13 cellular contexts compared by ENCODE assay signal in genomic region chr10:102509387-102509786, GRCh38. TPM values are rescaled to one million over a fixed set of nuclear protein-coding genes. Genes with fewer than 3 reads are reported as not detected.
DNase-seq lines count a peak whose midpoint lies in the region; FAIRE-seq and TF ChIP-seq lines count a peak whose summit lies in the region.
"Had no signal": no experiment of that assay in that cellular context is flagged by ENCODE, and none has a peak within 500 bp of the region (broad histone marks: within the 10 kb centered on the region; RNA-seq: fewer than 3 reads in every experiment).

No MANE protein-coding gene starts in this region.

- dilution Hi-C loops in keratinocyte (cut with MboI; ENCODE audit: extremely low pct_ligation_motif_present, low sequenced_read_pairs) = loop anchor here (10.0 kb wide), 1 partner anchor 65 kb away; no protein-coding TSS in a partner anchor

- H3K4me3 ChIP-seq in astrocyte (ENCODE audit: insufficient read depth, low read depth, low read length) (no peak overlapping the region), keratinocyte (ENCODE audit: control insufficient read depth in 2 of 3, extremely low read depth in 1 of 3, insufficient read depth in 2 of 3, low read depth in 1 of 3, low read length in 3 of 3) (no peak overlapping the region), SJCRH30 (no peak overlapping the region)

- no peaks in the 10 kb centered on the region for H3K9me3 Mint-ChIP-seq in astrocyte (ENCODE audit: unreplicated experiment)
- H3K9me3 Mint-ChIP-seq: activated naive CD4-positive, alpha-beta T cell treated with anti-CD3 and anti-CD28 coated beads, Interleukin-2, amount 10 ng/mL, durations not matched to agents 7 days and 5 days; CD8-positive, alpha-beta memory T cell; endodermal cell; immature natural killer cell had no signal

- peak; percentile 41 for FAIRE-seq in astrocyte (lab: Jason Lieb, UNC)
- FAIRE-seq in keratinocyte (lab: Jason Lieb, UNC) = peak; percentile 79

- H3K4me2 ChIP-seq in astrocyte (ENCODE audit: low read length) (no peak overlapping the region), keratinocyte (ENCODE audit: control insufficient read depth, extremely low read depth, insufficient read depth, low read depth, low read length) (no peak overlapping the region)

- H3K27me3 ChIP-seq in astrocyte (ENCODE audit: insufficient read depth, low read length) = no peaks in the 10 kb centered on the region
- no peaks in the 10 kb centered on the region for H3K27me3 ChIP-seq in keratinocyte (ENCODE audit: control insufficient read depth, extremely low read depth, insufficient read depth, low read length)
- H3K27me3 ChIP-seq in SJCRH30 = no peaks in the 10 kb centered on the region

- H2AFZ ChIP-seq in astrocyte (ENCODE audit: low read depth, low read length) (no peak overlapping the region), keratinocyte (ENCODE audit: control insufficient read depth, low read length) (no peak overlapping the region)

- H3K36me3 ChIP-seq in astrocyte (ENCODE audit: insufficient read depth, low read length) (peaks cover 9% of the 10 kb centered on the region), keratinocyte (ENCODE audit: control insufficient read depth in 2 of 2, extremely low read depth in 1 of 2, insufficient read depth in 2 of 2, low read length in 2 of 2) (peaks cover under 1 to 9% of the 10 kb centered on the region in 2 experiments), SJCRH30 (peaks cover 40% of the 10 kb centered on the region)

- peak overlapping the region; percentile 6 for H3K4me3 Mint-ChIP-seq in astrocyte (ENCODE audit: unreplicated experiment)
- H3K4me3 Mint-ChIP-seq: activated naive CD4-positive, alpha-beta T cell treated with anti-CD3 and anti-CD28 coated beads, Interleukin-2, amount 10 ng/mL, durations not matched to agents 7 days and 5 days; endodermal cell; immature natural killer cell had no signal

- H3K36me3 Mint-ChIP-seq in astrocyte (ENCODE audit: low read depth, unreplicated experiment) = peaks cover 6% of the 10 kb centered on the region

- in situ Hi-C loops in GM13977 (cut with MboI; ENCODE audit: low pct_unique_long_range_greater_than_20kb, low sequenced_read_pairs, unreplicated experiment) = no loop called here

- H3K9ac ChIP-seq in astrocyte (ENCODE audit: low read length) (no peak overlapping the region), keratinocyte (ENCODE audit: control insufficient read depth, extremely low read depth, insufficient read depth, low read length) (no peak overlapping the region)

- no peak for TF ChIP-seq CTCF in astrocyte (IDR thresholded peaks at IDR 0.05; ENCODE audit: insufficient read depth, low read depth, low read length)
- no peak for TF ChIP-seq CTCF in keratinocyte (optimal IDR thresholded peaks at IDR 0.05 in 1 of 3, IDR thresholded peaks at IDR 0.05 in 1 of 3, conservative IDR thresholded peaks at IDR 0.05 in 1 of 3; ENCODE audit: extremely low read depth in 1 of 3, insufficient read depth in 2 of 3, low read length in 3 of 3)
- no peak for TF ChIP-seq CTCF in GM13977 (IDR thresholded peaks at IDR 0.05; ENCODE audit: extremely low read depth, insufficient read depth, missing control alignments)

- H3K27ac ChIP-seq in astrocyte (ENCODE audit: low read depth, low read length) (no peak overlapping the region), keratinocyte (ENCODE audit: control insufficient read depth, insufficient read depth, low read length) (no peak overlapping the region), SJCRH30 (no peak overlapping the region)

- no peak overlapping the region for H3K27ac Mint-ChIP-seq in astrocyte (ENCODE audit: unreplicated experiment)
- H3K27ac Mint-ChIP-seq: activated naive CD4-positive, alpha-beta T cell treated with anti-CD3 and anti-CD28 coated beads, Interleukin-2, amount 10 ng/mL, durations not matched to agents 7 days and 5 days; endodermal cell; immature natural killer cell had no signal

- H3K79me2 ChIP-seq in astrocyte (ENCODE audit: insufficient read depth, low read length) (peaks cover 36% of the 10 kb centered on the region), keratinocyte (ENCODE audit: control insufficient read depth, insufficient read depth, low read length) (peaks cover 24% of the 10 kb centered on the region)

- peaks cover 3% of the 10 kb centered on the region for H3K4me1 Mint-ChIP-seq in astrocyte (ENCODE audit: low read depth, unreplicated experiment)

- DNase-seq in AG20443 (ENCODE audit: low spot score) = peak; percentile 56
- peak; percentile 35 for DNase-seq in HPDE6-E6E7 (ENCODE audit: extremely low spot score)
- peak; percentile 44 for DNase-seq in astrocyte (ENCODE audit: low read depth)
- DNase-seq in keratinocyte (ENCODE audit: low read depth, low spot score) = no peak
- no peak for DNase-seq in SJCRH30
- no peak for DNase-seq in GM13977 (ENCODE audit: low spot score)
- DNase-seq in activated CD4-positive, alpha-beta T cell treated with anti-CD3 and anti-CD28 coated beads for 4 hours = no peak
- no peak for DNase-seq in putamen (ENCODE audit: low spot score)
- DNase-seq: activated naive CD4-positive, alpha-beta T cell treated with anti-CD3 and anti-CD28 coated beads, Interleukin-2, amount 10 ng/mL, durations not matched to agents 7 days and 5 days; CD8-positive, alpha-beta memory T cell; endodermal cell; immature natural killer cell; NCI-H1436 had no signal

- H3K9me3 ChIP-seq in astrocyte (ENCODE audit: insufficient read depth, low read depth, low read length) (no peaks in the 10 kb centered on the region), keratinocyte (ENCODE audit: control insufficient read depth, low read depth, low read length) (no peaks in the 10 kb centered on the region), SJCRH30 (replicated peaks) (no peaks in the 10 kb centered on the region)

- peaks cover 4% of the 10 kb centered on the region for H3K9me1 ChIP-seq in keratinocyte (ENCODE audit: control insufficient read depth, extremely low read depth, insufficient read depth, low read length)

- H3K4me1 ChIP-seq in astrocyte (ENCODE audit: insufficient read depth, low read length) (peaks cover 9% of the 10 kb centered on the region), keratinocyte (ENCODE audit: control insufficient read depth, extremely low read depth, insufficient read depth, low read length) (peaks cover 11% of the 10 kb centered on the region), SJCRH30 (peaks cover 8% of the 10 kb centered on the region)

- H4K20me1 ChIP-seq in astrocyte (ENCODE audit: insufficient read depth, low read length) = peaks cover 58% of the 10 kb centered on the region
- no peaks in the 10 kb centered on the region for H4K20me1 ChIP-seq in keratinocyte (ENCODE audit: control insufficient read depth, extremely low read depth, insufficient read depth, low read length)

- H3K27me3 Mint-ChIP-seq in astrocyte (ENCODE audit: low read depth, unreplicated experiment) = no peaks in the 10 kb centered on the region
- H3K27me3 Mint-ChIP-seq: activated naive CD4-positive, alpha-beta T cell treated with anti-CD3 and anti-CD28 coated beads, Interleukin-2, amount 10 ng/mL, durations not matched to agents 7 days and 5 days; CD8-positive, alpha-beta memory T cell had no signal

RNA-seq across cellular contexts. Expression of gene SUFU, which starts 5.6 kb away (rescaled TPM):
- total RNA-seq in astrocyte = 25.8 and 26.2 TPM in 2 replicates
- 3.7 to 6.8 TPM (median 4.8 TPM) in 3 replicates for polyA plus RNA-seq in keratinocyte
- 2.8 TPM for polyA plus RNA-seq in keratinocyte (2011; ENCODE audit: low read depth)
- 4.0 and 4.7 TPM in 2 replicates for polyA plus RNA-seq in keratinocyte (2011; cell fraction: cytosol; rRNA removed)
- 11.6 and 15.0 TPM in 2 replicates for polyA plus RNA-seq in keratinocyte (2011; cell fraction: nucleus; rRNA removed)
- 4.9 and 7.8 TPM in 2 replicates for polyA plus RNA-seq in keratinocyte (2012; ENCODE audit: low replicate concordance)
- 8.8 to 17.2 TPM (median 11.0 TPM) in 3 replicates for polyA minus RNA-seq in keratinocyte
- 7.5 TPM for polyA minus RNA-seq in keratinocyte (2011; cell fraction: cytosol; rRNA and poly(A)+ RNA removed)
- polyA minus RNA-seq in keratinocyte (2011; cell fraction: nucleus; rRNA and poly(A)+ RNA removed) = 9.6 and 14.9 TPM in 2 replicates
- 10.5 and 12.6 TPM in 2 replicates for total RNA-seq in SJCRH30 (2014; rRNA removed; shearing (Covaris generic))

RNA-seq across cellular contexts. Expression of gene ACTR1A, which starts 6.9 kb away (rescaled TPM):
- total RNA-seq in astrocyte = 145 and 155 TPM in 2 replicates
- polyA plus RNA-seq in keratinocyte = 160 to 229 TPM (median 162 TPM) in 3 replicates
- polyA plus RNA-seq in keratinocyte (2011; ENCODE audit: low read depth) = 21.8 TPM
- 138 and 153 TPM in 2 replicates for polyA plus RNA-seq in keratinocyte (2011; cell fraction: cytosol; rRNA removed)
- 160 and 173 TPM in 2 replicates for polyA plus RNA-seq in keratinocyte (2011; cell fraction: nucleus; rRNA removed)
- 64.3 and 139 TPM in 2 replicates for polyA plus RNA-seq in keratinocyte (2012; ENCODE audit: low replicate concordance)
- polyA minus RNA-seq in keratinocyte = 163 to 238 TPM (median 196 TPM) in 3 replicates
- polyA minus RNA-seq in keratinocyte (2011; cell fraction: cytosol; rRNA and poly(A)+ RNA removed) = 128 TPM
- polyA minus RNA-seq in keratinocyte (2011; cell fraction: nucleus; rRNA and poly(A)+ RNA removed) = 79.6 and 122 TPM in 2 replicates
- 257 and 271 TPM in 2 replicates for total RNA-seq in SJCRH30 (2014; rRNA removed; shearing (Covaris generic))

RNA-seq across cellular contexts. Expression of gene C10orf95, which starts 58.0 kb away (rescaled TPM):
- 0.19 and 0.20 TPM in 2 replicates for total RNA-seq in astrocyte
- 0.60 to 0.81 TPM (median 0.63 TPM) in 3 replicates for polyA plus RNA-seq in keratinocyte
- 0.24 TPM for polyA plus RNA-seq in keratinocyte (2011; ENCODE audit: low read depth)
- polyA plus RNA-seq in keratinocyte (2011; cell fraction: cytosol; rRNA removed) = 0.43 and 0.78 TPM in 2 replicates
- 0.27 and 0.52 TPM in 2 replicates for polyA plus RNA-seq in keratinocyte (2011; cell fraction: nucleus; rRNA removed)
- polyA plus RNA-seq in keratinocyte (2012; ENCODE audit: low replicate concordance) = 0.83 and 2.1 TPM in 2 replicates
- polyA minus RNA-seq in keratinocyte = 0.26 to 0.99 TPM (median 0.43 TPM) in 3 replicates
- polyA minus RNA-seq in keratinocyte (2011; cell fraction: cytosol; rRNA and poly(A)+ RNA removed) = not detected
- 0.39 and 0.42 TPM in 2 replicates for polyA minus RNA-seq in keratinocyte (2011; cell fraction: nucleus; rRNA and poly(A)+ RNA removed)
- total RNA-seq in SJCRH30 (2014; rRNA removed; shearing (Covaris generic)) = 0.08 and 0.15 TPM in 2 replicates

Comparison
In these comparisons a context has a peak if more than half of its experiments do, and no peak if none do; other contexts are left out.
1. DNase-seq: peak in AG20443 (single experiment), HPDE6-E6E7 (single experiment) and astrocyte (single experiment); none in keratinocyte (single experiment), SJCRH30 (0 of 2), GM13977 (single experiment), activated CD4-positive, alpha-beta T cell treated with anti-CD3 and anti-CD28 coated beads for 4 hours (0 of 2) and putamen (single experiment).